Comparison of ENCODE assay signal across 31 cellular contexts in genomic region chr6:112081569-112081968, GRCh38. TPM values are rescaled to one million over a fixed set of nuclear protein-coding genes. Genes with fewer than 3 reads are reported as not detected.
"Had no signal": no experiment of that assay in that cellular context is flagged by ENCODE, and none has a peak within 500 bp of the region (broad histone marks: within the 10 kb centered on the region; RNA-seq: fewer than 3 reads in every experiment).

No MANE protein-coding gene starts in this region.

- FAIRE-seq: astrocyte, bronchial epithelial cell, frontal cortex had no signal

- H3K4me3 ChIP-seq: coronary artery, dorsolateral prefrontal cortex had no signal

- DNase-seq: activated B cell treated with CpG ODN at 0.5 μM for 24 hours; activated CD4-positive, alpha-beta T cell treated with anti-CD3 and anti-CD28 coated beads for 48 hours; activated CD4-positive, alpha-beta T cell treated with anti-CD3 and anti-CD28 coated beads, Interleukin-2, amount 50 U/mL, for 1 hour; activated CD4-positive, alpha-beta T cell treated with anti-CD3 and anti-CD28 coated beads, Interleukin-2, amount 50 U/mL, for 48 hours; activated CD8-positive, alpha-beta memory T cell treated with anti-CD3 and anti-CD28 coated beads for 24 hours; activated CD8-positive, alpha-beta T cell treated with anti-CD3 and anti-CD28 coated beads for 36 hours; activated effector memory CD4-positive, alpha-beta T cell treated with Interleukin-2 at 50 U/mL for 16 hours; activated gamma-delta T cell treated with Interleukin-2 at 50 U/mL for 16 hours; activated naive CD4-positive, alpha-beta T cell treated with anti-CD3 and anti-CD28 coated beads, Interleukin-2, amount 50 U/mL, for 16 hours; activated naive CD4-positive, alpha-beta T cell treated with Interleukin-2 at 50 U/mL for 16 hours; activated T-cell treated with anti-CD3 and anti-CD28 coated beads, Interleukin-2, amount 50 U/mL, for 48 hours; amniotic stem cell; anterior cingulate cortex; brain microvascular endothelial cell; dorsolateral prefrontal cortex; effector memory CD4-positive, alpha-beta T cell; endodermal cell; foreskin fibroblast; head of caudate nucleus; T-helper 1 cell; T-helper 17 cell; T1000; WERI-Rb-1 had no signal

- ATAC-seq: activated CD4-positive, CD25-positive, alpha-beta regulatory T cell treated with anti-CD3 and anti-CD28 coated beads, Interleukin-2, amount 50 U/mL, for 24 hours; activated CD8-positive, alpha-beta T cell treated with anti-CD3 and anti-CD28 coated beads for 36 hours; activated T-helper 17 cell treated with anti-CD3 and anti-CD28 coated beads, Interleukin-2, amount 50 U/mL, for 72 hours; esophagus mucosa; T-helper 17 cell had no signal

- H3K27ac ChIP-seq: brain microvascular endothelial cell, coronary artery, dorsolateral prefrontal cortex, WERI-Rb-1 had no signal

- H3K27me3 ChIP-seq: brain microvascular endothelial cell, dorsolateral prefrontal cortex had no signal

RNA-seq across cellular contexts. Expression of gene CCN6, which starts 27.7 kb away (rescaled TPM):
- polyA plus RNA-seq: adipose tissue had no signal
